Comparison of ENCODE assay signal across 22 cellular contexts in genomic region chr1:191306916-191307315, GRCh38.
DNase-seq lines count a peak whose midpoint lies in the region; ATAC-seq and TF ChIP-seq lines count a peak whose summit lies in the region.
"Had no signal": no experiment of that assay in that cellular context is flagged by ENCODE, and none has a peak within 500 bp of the region (broad histone marks: within the 10 kb centered on the region; RNA-seq: fewer than 3 reads in every experiment).

No MANE protein-coding gene starts in this region.

- H3K4me3 ChIP-seq in DND-41 (ENCODE audit: low read depth in 1 of 2, low read length in 2 of 2): no peak overlapping the region
- H3K4me3 ChIP-seq in upper lobe of right lung: no peak overlapping the region
- H3K4me3 ChIP-seq: BLaER1, GM12878 had no signal

- no peak for DNase-seq in DND-41
- DNase-seq in sciatic nerve (ENCODE audit: low spot score): no peak
- DNase-seq in upper lobe of right lung: no peak
- no peak for DNase-seq in DMS114 treated with DMSO at 0.1 percent for 48 hours (lab: John Stamatoyannopoulos, UW; ENCODE audit: unreplicated experiment)
- DNase-seq in glutamatergic neuron: no peak
- no peak for DNase-seq in DMS 273 (lab: John Stamatoyannopoulos, UW; ENCODE audit: unreplicated experiment)
- DNase-seq: 8988T; ACHN; BE2C; C1 segment of cervical spinal cord; CD4-positive, alpha-beta memory T cell; CD4-positive, CD25-positive, alpha-beta regulatory T cell; CD8-positive, alpha-beta memory T cell; COR-L47; DMS 273 treated with DMSO at 0.1 percent for 48 hours; DMS79 treated with DMSO at 0.1 percent for 48 hours; EL; GDM1 had no signal

- H3K4me1 Mint-ChIP-seq in glutamatergic neuron (ENCODE audit: low read depth, unreplicated experiment): no peaks in the 10 kb centered on the region
- H3K4me1 Mint-ChIP-seq: CD14-positive monocyte; CD4-positive, alpha-beta memory T cell; CD4-positive, CD25-positive, alpha-beta regulatory T cell; CD8-positive, alpha-beta memory T cell had no signal

- H3K36me3 ChIP-seq in DND-41 (ENCODE audit: insufficient read depth, low read length): no peaks in the 10 kb centered on the region
- no peaks in the 10 kb centered on the region for H3K36me3 ChIP-seq in upper lobe of right lung
- H3K36me3 ChIP-seq: BE2C, BLaER1 had no signal

- no peaks in the 10 kb centered on the region for H3K9me3 Mint-ChIP-seq in glutamatergic neuron (ENCODE audit: unreplicated experiment)

- no peaks in the 10 kb centered on the region for H4K20me1 ChIP-seq in DND-41 (ENCODE audit: insufficient read depth, low read length)
- H4K20me1 ChIP-seq: BLaER1 had no signal

- no peak overlapping the region for H2AFZ ChIP-seq in DND-41 (ENCODE audit: low read depth, low read length)

- no peak overlapping the region for H3K9ac ChIP-seq in DND-41 (ENCODE audit: low read depth, low read length)
- H3K9ac ChIP-seq: BLaER1 had no signal

- H3K36me3 Mint-ChIP-seq in glutamatergic neuron (ENCODE audit: unreplicated experiment): no peaks in the 10 kb centered on the region
- H3K36me3 Mint-ChIP-seq: CD14-positive monocyte; CD4-positive, alpha-beta memory T cell; CD4-positive, CD25-positive, alpha-beta regulatory T cell; CD8-positive, alpha-beta memory T cell had no signal

- H3K4me2 ChIP-seq in DND-41 (ENCODE audit: insufficient read depth, low read length): no peak overlapping the region
- H3K4me2 ChIP-seq: BLaER1 had no signal

- H3K9me3 ChIP-seq in DND-41 (ENCODE audit: insufficient read depth, low read length, severe bottlenecking) (peaks cover 17% of the 10 kb centered on the region), upper lobe of right lung (no peaks in the 10 kb centered on the region)
- H3K9me3 ChIP-seq: BE2C had no signal

- H3K27me3 ChIP-seq in DND-41 (ENCODE audit: insufficient read depth, low read length, poor library complexity): no peaks in the 10 kb centered on the region
- no peaks in the 10 kb centered on the region for H3K27me3 ChIP-seq in upper lobe of right lung
- H3K27me3 ChIP-seq: BE2C, BLaER1 had no signal

- no peak for TF ChIP-seq CTCF in DND-41 (IDR thresholded peaks at IDR 0.05; ENCODE audit: borderline replicate concordance, extremely low read depth, low read length, poor library complexity, severe bottlenecking)
- no peak for TF ChIP-seq CTCF in upper lobe of right lung (IDR thresholded peaks at IDR 0.05)
- no peak for TF ChIP-seq CTCF in glutamatergic neuron (IDR thresholded peaks at IDR 0.05; ENCODE audit: partially characterized antibody, unreplicated experiment)

- H3K27ac Mint-ChIP-seq in glutamatergic neuron (ENCODE audit: unreplicated experiment): no peak overlapping the region
- H3K27ac Mint-ChIP-seq: CD14-positive monocyte; CD4-positive, alpha-beta memory T cell; CD4-positive, CD25-positive, alpha-beta regulatory T cell; CD8-positive, alpha-beta memory T cell had no signal

- ATAC-seq in DND-41 (ENCODE audit: insufficient read depth, low read depth): peak; percentile 35; the same call in 1 of the 3 replicates
- peak; percentile 39 for ATAC-seq in sciatic nerve
- ATAC-seq in upper lobe of right lung: peak; percentile 24
- ATAC-seq in GM19395 (IDR thresholded peaks at IDR 0.05; ENCODE audit: unreplicated experiment): no peak
- ATAC-seq: GM12878 had no signal

- intact Hi-C loops in sciatic nerve (cut with DNase I) (no loop called here), upper lobe of right lung (cut with DNase I) (no loop called here)

- H3K4me1 ChIP-seq in DND-41 (ENCODE audit: insufficient read depth, low read length) (no peaks in the 10 kb centered on the region), upper lobe of right lung (no peaks in the 10 kb centered on the region)
- H3K4me1 ChIP-seq: BE2C, BLaER1 had no signal

- H3K79me2 ChIP-seq in DND-41 (ENCODE audit: insufficient read depth, low read length): no peaks in the 10 kb centered on the region

- H3K4me3 Mint-ChIP-seq in glutamatergic neuron (ENCODE audit: unreplicated experiment): no peak overlapping the region
- H3K4me3 Mint-ChIP-seq: CD14-positive monocyte; CD4-positive, alpha-beta memory T cell; CD4-positive, CD25-positive, alpha-beta regulatory T cell; CD8-positive, alpha-beta memory T cell had no signal

- H3K27ac ChIP-seq in DND-41 (ENCODE audit: low read length) (no peak overlapping the region), upper lobe of right lung (no peak overlapping the region)
- H3K27ac ChIP-seq: BLaER1 had no signal

- peaks cover 4% of the 10 kb centered on the region for H3K27me3 Mint-ChIP-seq in glutamatergic neuron (ENCODE audit: unreplicated experiment)
- H3K27me3 Mint-ChIP-seq: CD4-positive, alpha-beta memory T cell; CD4-positive, CD25-positive, alpha-beta regulatory T cell; CD8-positive, alpha-beta memory T cell had no signal
